9 cellular contexts compared by ENCODE assay signal in the genomic region with DNA sequence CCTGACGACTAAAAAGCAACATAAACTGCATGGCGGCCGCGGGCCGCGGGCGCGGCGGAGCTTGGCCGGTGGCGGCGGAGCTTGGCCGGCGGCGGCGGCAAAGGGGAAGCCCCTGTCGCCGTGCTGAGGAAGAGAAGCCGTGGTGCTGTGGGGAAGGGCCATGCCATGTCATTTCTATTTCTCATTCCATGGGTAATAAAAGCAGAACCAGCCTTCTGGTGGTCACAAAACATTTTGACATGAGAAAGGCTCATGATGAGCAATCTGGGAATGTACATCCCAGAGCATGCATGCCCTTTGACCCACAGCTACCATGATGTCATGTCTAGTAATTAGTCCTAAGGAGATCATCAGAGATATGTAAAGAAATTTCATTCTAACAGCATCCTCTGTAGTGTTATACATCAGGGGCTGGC. TPM values are rescaled to one million over a fixed set of nuclear protein-coding genes. Genes with fewer than 3 reads are reported as not detected.
DNase-seq lines count a peak whose midpoint lies in the region; ATAC-seq and TF ChIP-seq lines count a peak whose summit lies in the region.
"Had no signal": no experiment of that assay in that cellular context is flagged by ENCODE, and none has a peak within 500 bp of the region (broad histone marks: within the 10 kb centered on the region; RNA-seq: fewer than 3 reads in every experiment).

No MANE protein-coding gene starts in this region.

- peaks cover 48% of the 10 kb centered on the region for H3K27me3 Mint-ChIP-seq in T-helper 2 cell treated with Interferon-gamma antibody and Interleukin-4, amounts not matched to agents 5 μg/mL and 100 μg/mL, for 36 hours (ENCODE audit: low read depth)

- peak overlapping the region; percentile 62 for H2AFZ ChIP-seq in osteoblast (ENCODE audit: low read length)

- H3K27ac ChIP-seq in coronary artery (peak overlapping the region in 1 of 2 donors; percentile 35), osteoblast (ENCODE audit: low read depth, low read length) (peak overlapping the region; percentile 58)

- no peak for ATAC-seq in GM21737 (IDR thresholded peaks at IDR 0.05; ENCODE audit: unreplicated experiment)

- H3K4me1 Mint-ChIP-seq in T-helper 2 cell treated with Interferon-gamma antibody and Interleukin-4, amounts not matched to agents 5 μg/mL and 100 μg/mL, for 36 hours (ENCODE audit: low read depth): peaks cover 15% of the 10 kb centered on the region

- H3K79me2 ChIP-seq in osteoblast (ENCODE audit: insufficient read depth, low read length): no peaks in the 10 kb centered on the region

- H3K27me3 ChIP-seq in osteoblast (ENCODE audit: insufficient read depth, low read length): no peaks in the 10 kb centered on the region

- no peaks in the 10 kb centered on the region for H3K36me3 Mint-ChIP-seq in T-helper 2 cell treated with Interferon-gamma antibody and Interleukin-4, amounts not matched to agents 5 μg/mL and 100 μg/mL, for 36 hours (ENCODE audit: low read depth)

- no peaks in the 10 kb centered on the region for H3K9me3 ChIP-seq in osteoblast (ENCODE audit: low read depth, low read length)

- peaks cover 39% of the 10 kb centered on the region for H3K4me1 ChIP-seq in osteoblast (ENCODE audit: insufficient read depth, low read length)

- H3K9me3 Mint-ChIP-seq in T-helper 2 cell treated with Interferon-gamma antibody and Interleukin-4, amounts not matched to agents 5 μg/mL and 100 μg/mL, for 36 hours: no peaks in the 10 kb centered on the region

- peak; percentile 22 for DNase-seq in activated naive CD4-positive, alpha-beta T cell treated with Interleukin-2 at 50 U/mL for 16 hours
- no peak for DNase-seq in activated naive CD4-positive, alpha-beta T cell (lab: John Stamatoyannopoulos, UW)
- DNase-seq in T-helper 2 cell treated with Interferon-gamma antibody and Interleukin-4, amounts not matched to agents 5 μg/mL and 100 μg/mL, for 36 hours (ENCODE audit: low spot score): peak; percentile 37
- DNase-seq in coronary artery (ENCODE audit: low spot score): peak; percentile 54
- DNase-seq in osteoblast (ENCODE audit: insufficient read length, low spot score, missing footprints): peak; percentile 85
- no peak for DNase-seq in GOT3 (lab: John Stamatoyannopoulos, UW)
- DNase-seq in iPS-NIHi11 (ENCODE audit: low spot score): no peak

- no peaks in the 10 kb centered on the region for H4K20me1 ChIP-seq in osteoblast (ENCODE audit: insufficient read depth, low read length)

- peak overlapping the region; percentile 63 for H3K4me3 Mint-ChIP-seq in T-helper 2 cell treated with Interferon-gamma antibody and Interleukin-4, amounts not matched to agents 5 μg/mL and 100 μg/mL, for 36 hours

- H3K36me3 ChIP-seq in osteoblast (ENCODE audit: insufficient read depth, low read length): no peaks in the 10 kb centered on the region

- H3K27ac Mint-ChIP-seq in T-helper 2 cell treated with Interferon-gamma antibody and Interleukin-4, amounts not matched to agents 5 μg/mL and 100 μg/mL, for 36 hours: no peak overlapping the region

- H3K4me2 ChIP-seq in osteoblast (ENCODE audit: insufficient read depth, low read length): peak overlapping the region; percentile 53

- H3K4me3 ChIP-seq in coronary artery (peak overlapping the region; percentile 56), osteoblast (ENCODE audit: insufficient read depth, low read length) (peak overlapping the region; percentile 55)

- TF ChIP-seq CTCF in coronary artery (IDR thresholded peaks at IDR 0.05) (no peak), osteoblast (IDR thresholded peaks at IDR 0.05; ENCODE audit: extremely low read depth, low read depth, low read length) (no peak)

RNA-seq across cellular contexts. Expression of a gene that starts 23.9 kb away (rescaled TPM):
- total RNA-seq in osteoblast: 20.9 and 23.2 TPM in 2 replicates

RNA-seq across cellular contexts. Expression of a gene that starts 47.1 kb away (rescaled TPM):
- not detected in 2 replicates for total RNA-seq in osteoblast
- total RNA-seq: T-helper 1 cell treated with Interleukin-12 subunit alpha and Interleukin-12 subunit beta and Interleukin-4 antibody, amounts not matched to agents 30 ng/mL and 1 ng/mL, for 36 hours had no signal

Comparison
In these comparisons a context has a peak if more than half of its experiments do, and no peak if none do; other contexts are left out.
1. DNase-seq: peak in activated naive CD4-positive, alpha-beta T cell treated with Interleukin-2 at 50 U/mL for 16 hours (single experiment), T-helper 2 cell treated with Interferon-gamma antibody and Interleukin-4, amounts not matched to agents 5 μg/mL and 100 μg/mL, for 36 hours (single experiment), coronary artery (single experiment) and osteoblast (single experiment); none in activated naive CD4-positive, alpha-beta T cell (0 of 4), GOT3 (single experiment) and iPS-NIHi11 (single experiment).